In genomic region chr6:28137458-28138020, GRCh38 we compare ENCODE assay signal across 2 cellular contexts.
TF ChIP-seq lines count a peak whose summit lies in the region.

No MANE protein-coding gene starts in this region.

TF ChIP-seq in HEK293T, 16 proteins besides CTCF, POLR2A, EP300 and RAD21:
- TF ChIP-seq PKNOX1 (IDR thresholded peaks at IDR 0.05), result 0 out of 2 replicates have a peak, but pooled peaks have one; percentile 43
- TF ChIP-seq FOXK2 (IDR thresholded peaks at IDR 0.05), result no peak
TF ChIP-seq in HEK293T: peak in this region for 1.

TF ChIP-seq in K562, 482 proteins besides CTCF, POLR2A, EP300 and RAD21 (continues in another document):
- TF ChIP-seq PTBP1 (IDR thresholded peaks at IDR 0.05; ENCODE audit: low read depth, low read length), result no peak
- no peak for TF ChIP-seq THAP7 (CRISPR knock-in tag; IDR thresholded peaks at IDR 0.05)
- TF ChIP-seq FOXO4 (CRISPR knock-in tag; IDR thresholded peaks at IDR 0.05), result no peak
- TF ChIP-seq HMBOX1 (IDR thresholded peaks at IDR 0.05), result peak; percentile 56; the same call in 1 of the 2 replicates
- no peak for TF ChIP-seq CBX8 (IDR thresholded peaks at IDR 0.05; ENCODE audit: borderline replicate concordance, extremely low read depth, low read depth, low read length, poor library complexity, severe bottlenecking)
- no peak for TF ChIP-seq CLOCK (CRISPR knock-in tag; IDR thresholded peaks at IDR 0.05; ENCODE audit: borderline replicate concordance)
- TF ChIP-seq CGGBP1 (CRISPR knock-in tag; IDR thresholded peaks at IDR 0.05), result no peak
- TF ChIP-seq ZNF324 (CRISPR knock-in tag; IDR thresholded peaks at IDR 0.05), result no peak
- no peak for TF ChIP-seq HES1 (IDR thresholded peaks at IDR 0.05; ENCODE audit: low read depth)
- TF ChIP-seq ZNF512 (tag; IDR thresholded peaks at IDR 0.05), result no peak
- TF ChIP-seq JUND (IDR thresholded peaks at IDR 0.05; ENCODE audit: borderline replicate concordance, low read depth, low read length), result no peak
- no peak for TF ChIP-seq JUND (tag; IDR thresholded peaks at IDR 0.05; ENCODE audit: borderline replicate concordance, low read depth, low read length)
- no peak for TF ChIP-seq ATF1 (CRISPR knock-in tag; IDR thresholded peaks at IDR 0.05)
- no peak for TF ChIP-seq ATF1 (tag; IDR thresholded peaks at IDR 0.05)
- TF ChIP-seq NUFIP1 (IDR thresholded peaks at IDR 0.05; ENCODE audit: partially characterized antibody), result no peak
- TF ChIP-seq GATAD2B (IDR thresholded peaks at IDR 0.05; ENCODE audit: borderline replicate concordance), result no peak
- TF ChIP-seq HMG20A (CRISPR knock-in tag; conservative IDR thresholded peaks at IDR 0.05), result no peak
- no peak for TF ChIP-seq HOMEZ (CRISPR knock-in tag; IDR thresholded peaks at IDR 0.05)
- no peak for TF ChIP-seq MITF (IDR thresholded peaks at IDR 0.05)
- TF ChIP-seq FIP1L1 (IDR thresholded peaks at IDR 0.05; ENCODE audit: low read depth, low read length, poor library complexity, severe bottlenecking), result no peak
- no peak for TF ChIP-seq ARID3B (CRISPR knock-in tag; IDR thresholded peaks at IDR 0.05; ENCODE audit: borderline replicate concordance)
- peak; percentile 43; the same call in 1 of the 2 replicates for TF ChIP-seq ZNF592 (IDR thresholded peaks at IDR 0.05)
- no peak for TF ChIP-seq MLX (CRISPR knock-in tag; conservative IDR thresholded peaks at IDR 0.05)
- peak; percentile 9; the same call in 1 of the 2 replicates for TF ChIP-seq ZNF764 (CRISPR knock-in tag; IDR thresholded peaks at IDR 0.05; ENCODE audit: low read depth)
- TF ChIP-seq MTA3 (IDR thresholded peaks at IDR 0.05; ENCODE audit: borderline replicate concordance), result no peak
- 0 out of 4 replicates have a peak, but pooled peaks of 1 of the 2 experiments have one; percentile 13 for TF ChIP-seq FOXK2 (conservative IDR thresholded peaks at IDR 0.05 in 1 of 2, IDR thresholded peaks at IDR 0.05 in 1 of 2; ENCODE audit: low read depth in 2 of 2)
- TF ChIP-seq PHB (CRISPR knock-in tag; IDR thresholded peaks at IDR 0.05), result no peak
- peak; percentile 62; the same call in 1 of the 2 replicates for TF ChIP-seq ELF1 (tag; IDR thresholded peaks at IDR 0.05)
- no peak for TF ChIP-seq CREB1 (IDR thresholded peaks at IDR 0.05)
- TF ChIP-seq CREB1 (CRISPR knock-in tag; IDR thresholded peaks at IDR 0.05), result no peak
- TF ChIP-seq ZNF384 (IDR thresholded peaks at IDR 0.05; ENCODE audit: low read depth, low read length), result no peak
- no peak for TF ChIP-seq TEAD4 (IDR thresholded peaks at IDR 0.05; ENCODE audit: low read length)
- TF ChIP-seq TEAD4 (CRISPR knock-in tag; IDR thresholded peaks at IDR 0.05; ENCODE audit: borderline replicate concordance), result no peak
- no peak for TF ChIP-seq ZNF143 (CRISPR knock-in tag; IDR thresholded peaks at IDR 0.05)
